In genomic region chr9:127075592-127076380, GRCh38 we compare ENCODE assay signal across 19 cellular contexts. TPM values are rescaled to one million over a fixed set of nuclear protein-coding genes. Genes with fewer than 3 reads are reported as not detected.
A peak's percentile ranks its signal among the peaks of the same experiment; 100 is the strongest.
DNase-seq lines count a peak whose midpoint lies in the region; ATAC-seq and TF ChIP-seq lines count a peak whose summit lies in the region.
"Had no signal": no experiment of that assay in that cellular context is flagged by ENCODE, and none has a peak within 500 bp of the region (broad histone marks: within the 10 kb centered on the region; RNA-seq: fewer than 3 reads in every experiment).

No MANE protein-coding gene starts in this region.

- H3F3A ChIP-seq in neural progenitor cell (ENCODE audit: low read depth) = peaks cover 6% of the 10 kb centered on the region

- CTCF ChIA-PET in IMR-90 (lab: Yijun Ruan, JAX) = no interaction called here

- H4K5ac ChIP-seq in IMR-90 (ENCODE audit: low read depth, low read length) = no peak overlapping the region

- no peaks in the 10 kb centered on the region for H3K79me1 ChIP-seq in IMR-90 (ENCODE audit: low read depth in 1 of 2, low read length in 2 of 2)

- H3K27ac Mint-ChIP-seq in neural progenitor cell = peak overlapping the region; percentile 61
- H3K27ac Mint-ChIP-seq: CD4-positive, CD25-positive, alpha-beta regulatory T cell; T-helper 2 cell treated with Interferon-gamma antibody and Interleukin-4, amounts not matched to agents 5 μg/mL and 100 μg/mL, for 36 hours had no signal

- no peak overlapping the region for H2BK15ac ChIP-seq in IMR-90 (ENCODE audit: low read depth, low read length)

- H3K9ac ChIP-seq in IMR-90 (ENCODE audit: low read depth, low read length) (no peak overlapping the region), neural progenitor cell (no peak overlapping the region)

- H2AK5ac ChIP-seq in IMR-90 (ENCODE audit: low read depth, low read length) = no peak overlapping the region

- H3K9me3 ChIP-seq in IMR-90 (ENCODE audit: control insufficient read depth, insufficient read depth, low read length) (peaks cover 5% of the 10 kb centered on the region; the same call in 1 of the 2 replicates), neural progenitor cell (ENCODE audit: low read depth) (no peaks in the 10 kb centered on the region)
- H3K9me3 ChIP-seq: suprapubic skin had no signal

- no peak for TF ChIP-seq RAD21 in IMR-90 (IDR thresholded peaks at IDR 0.05; ENCODE audit: low read length)

- dilution Hi-C loops in IMR-90 (cut with HindIII; ENCODE audit: low sequenced_read_pairs, unreplicated experiment) = no loop called here

- no peak overlapping the region for H3K23ac ChIP-seq in IMR-90 (ENCODE audit: low read depth, low read length)

- no peak for TF ChIP-seq CTCF in IMR-90 (conservative IDR thresholded peaks at IDR 0.05; ENCODE audit: low read depth, low read length)
- TF ChIP-seq CTCF in dorsolateral prefrontal cortex (IDR thresholded peaks at IDR 0.05 in 54 of 56, conservative IDR thresholded peaks at IDR 0.05 in 2 of 56; ENCODE audit: low read depth in 1 of 56, partially characterized antibody in 56 of 56) = no peak
- TF ChIP-seq CTCF in neural progenitor cell (IDR thresholded peaks at IDR 0.05) = no peak

- H2AFZ ChIP-seq in IMR-90 (replicated peaks; ENCODE audit: low read length, poor library complexity) (no peak overlapping the region), neural progenitor cell (replicated peaks) (no peak overlapping the region)

- H3K4me1 Mint-ChIP-seq in neural progenitor cell = peaks cover 46% of the 10 kb centered on the region

- H4K91ac ChIP-seq in IMR-90 (ENCODE audit: insufficient read depth, low read depth, low read length) = no peak overlapping the region

- H3K4me2 ChIP-seq in IMR-90 (ENCODE audit: low read depth, low read length) (no peak overlapping the region), neural progenitor cell (peak overlapping the region; percentile 5)

- H2BK5ac ChIP-seq in IMR-90 (ENCODE audit: low read depth, low read length, poor library complexity, severe bottlenecking) = no peak overlapping the region

- no peak overlapping the region for H2BK120ac ChIP-seq in IMR-90 (ENCODE audit: low read depth, low read length)

- no peak overlapping the region for H3K18ac ChIP-seq in IMR-90 (ENCODE audit: low read depth, low read length)

- H3K9me3 Mint-ChIP-seq in neural progenitor cell = peaks cover 6% of the 10 kb centered on the region

- no peaks in the 10 kb centered on the region for H3K79me2 ChIP-seq in neural progenitor cell (ENCODE audit: low read depth)

- intact Hi-C loops in IMR-90 (cut with micrococcal nuclease) (no loop called here), dorsolateral prefrontal cortex (cut with DNase I) (loop anchor here (5.0 to 10.0 kb wide), 2 partner anchors 38 to 49 kb away; partner anchors contain the start of gene ANGPTL2 (in 1 of the 2))

- POLR2A ChIA-PET in IMR-90 (lab: Charles Lee; ENCODE audit: unreplicated experiment) = no interaction called here

- no peaks in the 10 kb centered on the region for H3K36me3 ChIP-seq in IMR-90 (ENCODE audit: control insufficient read depth, insufficient read depth, low read length)
- no peaks in the 10 kb centered on the region for H3K36me3 ChIP-seq in neural progenitor cell
- H3K36me3 ChIP-seq: adrenal gland, cardiac muscle cell, MG63, suprapubic skin had no signal

- no peak overlapping the region for H2AK9ac ChIP-seq in IMR-90 (replicated peaks; ENCODE audit: low read depth, low read length, poor library complexity)

- DNase-seq in AG08395 (ENCODE audit: low spot score) = peak; percentile 12
- peak; percentile 18 for DNase-seq in IMR-90
- DNase-seq in dorsolateral prefrontal cortex = no peak
- DNase-seq in neural progenitor cell (ENCODE audit: low spot score) = no peak
- no peak for DNase-seq in activated T-cell treated with anti-CD3 and anti-CD28 coated beads, Interleukin-2, amount 50 U/mL, for 48 hours
- DNase-seq: activated CD4-positive, CD25-positive, alpha-beta regulatory T cell treated with anti-CD3 and anti-CD28 coated beads, Interleukin-2, amount 50 U/mL, for 72 hours; CD4-positive, CD25-positive, alpha-beta regulatory T cell; GOT3; left ventricle myocardium superior; MG63; NCI-H146; stimulated activated CD4-positive, alpha-beta T cell treated with anti-CD3 and anti-CD28 coated beads, Interleukin-12 subunit alpha, Interleukin-12 subunit beta, amount 100 ng/mL, for 4 hours had no signal

- no peak overlapping the region for H3K4me3 Mint-ChIP-seq in neural progenitor cell
- H3K4me3 Mint-ChIP-seq: CD4-positive, CD25-positive, alpha-beta regulatory T cell; T-helper 2 cell treated with Interferon-gamma antibody and Interleukin-4, amounts not matched to agents 5 μg/mL and 100 μg/mL, for 36 hours had no signal

- H3K27me3 ChIP-seq in IMR-90 (ENCODE audit: control insufficient read depth, insufficient read depth, low read length) = no peaks in the 10 kb centered on the region
- H3K27me3 ChIP-seq in dorsolateral prefrontal cortex = no peaks in the 10 kb centered on the region
- H3K27me3 ChIP-seq in neural progenitor cell = no peaks in the 10 kb centered on the region
- H3K27me3 ChIP-seq: adrenal gland, cardiac muscle cell, MG63, suprapubic skin had no signal

- no peak overlapping the region for H3K4ac ChIP-seq in IMR-90 (ENCODE audit: low read depth, low read length)

- peaks cover 11% of the 10 kb centered on the region for H3K4me1 ChIP-seq in IMR-90 (ENCODE audit: control insufficient read depth, insufficient read depth, low read length)
- H3K4me1 ChIP-seq in neural progenitor cell = peaks cover 31% of the 10 kb centered on the region

- peaks cover 8% of the 10 kb centered on the region for H3K36me3 Mint-ChIP-seq in neural progenitor cell

- H2BK20ac ChIP-seq in IMR-90 (ENCODE audit: low read depth, low read length) = no peak overlapping the region

- no peak overlapping the region for H3K4me3 ChIP-seq in IMR-90 (ENCODE audit: insufficient read depth, low read depth, low read length)
- peak overlapping the region in 1 of 59 donors; percentile 1 for H3K4me3 ChIP-seq in dorsolateral prefrontal cortex
- no peak overlapping the region for H3K4me3 ChIP-seq in neural progenitor cell
- H3K4me3 ChIP-seq: adrenal gland, cardiac muscle cell, MG63, suprapubic skin had no signal

- WGBS in IMR-90 (ENCODE audit: extremely low coverage in 2 of 2, insufficient read length in 1 of 2), 2 experiments = no CpG with 5 or more reads among the region's 2 CpGs

- no peak overlapping the region for H3K56ac ChIP-seq in IMR-90 (ENCODE audit: extremely low read depth, insufficient read depth, low read length)

- peaks cover 2% of the 10 kb centered on the region; the same call in 1 of the 2 replicates for H3K9me1 ChIP-seq in IMR-90 (ENCODE audit: insufficient read depth, low read length)

- ATAC-seq in IMR-90 (ENCODE audit: low read depth) = peak; percentile 57; the same call in 1 of the 2 replicates
- no peak for ATAC-seq in HG02763 (IDR thresholded peaks at IDR 0.05; ENCODE audit: unreplicated experiment)
- no peak for ATAC-seq in HG03045 (IDR thresholded peaks at IDR 0.05; ENCODE audit: unreplicated experiment)
- no peak for ATAC-seq in GM18858 (IDR thresholded peaks at IDR 0.05; ENCODE audit: unreplicated experiment)

- H4K20me1 ChIP-seq in IMR-90 (ENCODE audit: insufficient read depth, low read length) (no peaks in the 10 kb centered on the region), neural progenitor cell (ENCODE audit: low read depth) (peaks cover 6% of the 10 kb centered on the region)

- H3K27ac ChIP-seq in IMR-90 (ENCODE audit: insufficient read depth, low read length) (no peak overlapping the region), dorsolateral prefrontal cortex (peak overlapping the region in 41 of 59 donors; percentile 4 to 91 (median 80)), neural progenitor cell (peak overlapping the region; percentile 31)
- H3K27ac ChIP-seq: adrenal gland, cardiac muscle cell, suprapubic skin had no signal

- TF ChIP-seq POLR2A in IMR-90 (IDR thresholded peaks at IDR 0.05; ENCODE audit: low read depth, low read length) = no peak

- in situ Hi-C loops in IMR-90 (cut with MboI; ENCODE audit: low sequenced_read_pairs) = no loop called here

- no peak overlapping the region for H3K14ac ChIP-seq in IMR-90 (replicated peaks; ENCODE audit: low read depth, low read length)

- no TSS peak for BruUV-seq in IMR-90 (replicated peaks; lab: Mats Ljungman, UMichigan)

- H4K8ac ChIP-seq in IMR-90 (ENCODE audit: low read depth in 2 of 2, low read length in 2 of 2) = no peak overlapping the region

- H3K27me3 Mint-ChIP-seq in neural progenitor cell (ENCODE audit: insufficient read depth, low read depth) = no peaks in the 10 kb centered on the region
- H3K27me3 Mint-ChIP-seq: CD4-positive, CD25-positive, alpha-beta regulatory T cell had no signal

TF ChIP-seq in IMR-90, 13 proteins besides CTCF, POLR2A, EP300 and RAD21:
- TF ChIP-seq MAFK (IDR thresholded peaks at IDR 0.05; ENCODE audit: low read depth, low read length) (peak; percentile 62; the same call in 1 of the 2 replicates), USF2 (IDR thresholded peaks at IDR 0.05; ENCODE audit: low read depth, low read length) (no peak)

RNA-seq across cellular contexts. Expression of gene ANGPTL2, which starts 46.6 kb away (rescaled TPM):
- total RNA-seq in IMR-90 (2012; rRNA removed) (9.5 and 14.7 TPM in 2 replicates), dorsolateral prefrontal cortex (10 to 100 TPM in 30 of 120 experiments, 1 to 10 TPM in 90; 1.8 to 27.8 (median 7.2) TPM), neural progenitor cell (ENCODE audit: low replicate concordance) (7.6 and 9.4 TPM in 2 replicates)
- polyA plus RNA-seq in IMR-90 (2012; rRNA removed) = 23.5 and 25.1 TPM in 2 replicates
- 17.2 and 30.6 TPM in 2 replicates for polyA plus RNA-seq in IMR-90 (2012; cell fraction: cytosol; rRNA removed)
- polyA plus RNA-seq in IMR-90 (2012; cell fraction: nucleus; rRNA removed; ENCODE audit: low replicate concordance) = 24.7 and 29.8 TPM in 2 replicates
- total RNA-seq: CD4-positive, CD25-positive, alpha-beta regulatory T cell had no signal
- polyA plus RNA-seq: CD4-positive, CD25-positive, alpha-beta regulatory T cell had no signal

Comparison
In these comparisons a context has a peak if more than half of its experiments do, and no peak if none do; other contexts are left out.
1. DNase-seq: peak in AG08395 (single experiment) and IMR-90 (single experiment); none in dorsolateral prefrontal cortex (0 of 10), neural progenitor cell (single experiment) and activated T-cell treated with anti-CD3 and anti-CD28 coated beads, Interleukin-2, amount 50 U/mL, for 48 hours (0 of 2).